10 cellular contexts compared by ENCODE assay signal in genomic region chr17:58277107-58277506, GRCh38. TPM values are rescaled to one million over a fixed set of nuclear protein-coding genes. Genes with fewer than 3 reads are reported as not detected.
DNase-seq lines count a peak whose midpoint lies in the region; ATAC-seq, FAIRE-seq and TF ChIP-seq lines count a peak whose summit lies in the region.
"Had no signal": no experiment of that assay in that cellular context is flagged by ENCODE, and none has a peak within 500 bp of the region (broad histone marks: within the 10 kb centered on the region; RNA-seq: fewer than 3 reads in every experiment).

No MANE protein-coding gene starts in this region.

- no peaks in the 10 kb centered on the region for H3K79me2 ChIP-seq in SK-N-SH (ENCODE audit: insufficient read depth)
- H3K79me2 ChIP-seq in Karpas-422 (ENCODE audit: low read length) = no peaks in the 10 kb centered on the region
- H3K79me2 ChIP-seq in osteoblast (ENCODE audit: insufficient read depth, low read length) = no peaks in the 10 kb centered on the region

- H3K4me2 ChIP-seq in SK-N-SH = no peak overlapping the region
- H3K4me2 ChIP-seq in Karpas-422 (ENCODE audit: low read depth, low read length, poor library complexity, severe bottlenecking) = no peak overlapping the region
- H3K4me2 ChIP-seq in osteoblast (ENCODE audit: insufficient read depth, low read length) = no peak overlapping the region

- no peaks in the 10 kb centered on the region for H3K36me3 ChIP-seq in SK-N-SH (replicated peaks in 1 of 2; ENCODE audit: control insufficient read depth in 1 of 2, insufficient read depth in 2 of 2, low read length in 1 of 2)
- no peaks in the 10 kb centered on the region for H3K36me3 ChIP-seq in Karpas-422 (ENCODE audit: insufficient read depth, low read length)
- no peaks in the 10 kb centered on the region for H3K36me3 ChIP-seq in brain microvascular endothelial cell (replicated peaks)
- H3K36me3 ChIP-seq in osteoblast (ENCODE audit: insufficient read depth, low read length) = no peaks in the 10 kb centered on the region

- H3K9ac ChIP-seq in SK-N-SH (no peak overlapping the region), Karpas-422 (ENCODE audit: low read length) (no peak overlapping the region)

- no peak overlapping the region for H2AFZ ChIP-seq in SK-N-SH (ENCODE audit: low read depth)
- no peak overlapping the region for H2AFZ ChIP-seq in Karpas-422 (ENCODE audit: low read length)
- H2AFZ ChIP-seq in osteoblast (ENCODE audit: low read length) = no peak overlapping the region

- peak; percentile 57 for TF ChIP-seq RAD21 in SK-N-SH (IDR thresholded peaks at IDR 0.05; ENCODE audit: low read length)

- H3K9me3 ChIP-seq in SK-N-SH (no peaks in the 10 kb centered on the region), Karpas-422 (ENCODE audit: low read length) (no peaks in the 10 kb centered on the region), osteoblast (ENCODE audit: low read depth, low read length) (no peaks in the 10 kb centered on the region)

- H3K4me3 ChIP-seq in SK-N-SH (ENCODE audit: low read depth in 2 of 2, low read length in 1 of 2) = no peak overlapping the region
- no peak overlapping the region for H3K4me3 ChIP-seq in Karpas-422 (ENCODE audit: low read length)
- no peak overlapping the region for H3K4me3 ChIP-seq in brain microvascular endothelial cell (ENCODE audit: low read depth, low read length)
- no peak overlapping the region for H3K4me3 ChIP-seq in osteoblast (ENCODE audit: insufficient read depth, low read length)

- in situ Hi-C loops in brain microvascular endothelial cell (cut with HindIII; ENCODE audit: low pct_ligation_motif_present, low sequenced_read_pairs) = no loop called here

- no peak overlapping the region for H3K27ac ChIP-seq in SK-N-SH (ENCODE audit: low read depth in 2 of 2, low read length in 1 of 2)
- H3K27ac ChIP-seq in Karpas-422 (ENCODE audit: low read length) = no peak overlapping the region
- no peak overlapping the region for H3K27ac ChIP-seq in brain microvascular endothelial cell
- no peak overlapping the region for H3K27ac ChIP-seq in osteoblast (ENCODE audit: low read depth, low read length)

- no peaks in the 10 kb centered on the region for H3K9me2 ChIP-seq in SK-N-SH
- no peaks in the 10 kb centered on the region for H3K9me2 ChIP-seq in Karpas-422 (replicated peaks; ENCODE audit: insufficient read depth, low read length)

- CTCF ChIA-PET in SK-N-SH (lab: Yijun Ruan, JAX) = interaction anchor here (0.9 to 3.3 kb wide), 3 partner anchors 11 to 140 kb away, joined by 3 to 13 read pairs (median 3); partner anchors contain the start of gene RNF43

- TF ChIP-seq EP300 in SK-N-SH (IDR thresholded peaks at IDR 0.05; ENCODE audit: borderline replicate concordance in 1 of 2, low read depth in 1 of 2, low read length in 1 of 2) = no peak

- no peak for DNase-seq in SK-N-SH
- peak; percentile 78 for DNase-seq in Karpas-422
- DNase-seq in brain microvascular endothelial cell = peak; percentile 7
- peak; percentile 90 for DNase-seq in osteoblast (ENCODE audit: insufficient read length, low spot score, missing footprints)
- no peak for DNase-seq in RCC 7860 (ENCODE audit: low spot score)
- no peak for DNase-seq in globus pallidus (ENCODE audit: low spot score)
- DNase-seq: GDM1, T-helper 17 cell had no signal

- H3K27me3 ChIP-seq in SK-N-SH (ENCODE audit: insufficient read depth) (peaks cover 24% of the 10 kb centered on the region), Karpas-422 (ENCODE audit: low read length) (no peaks in the 10 kb centered on the region), brain microvascular endothelial cell (replicated peaks) (peaks cover 24% of the 10 kb centered on the region), osteoblast (ENCODE audit: insufficient read depth, low read length) (no peaks in the 10 kb centered on the region)

- WGBS in SK-N-SH (ENCODE audit: low lambda C conversion rate) = 61% methylated on average over 5 of the region's 5 CpGs

- no peaks in the 10 kb centered on the region for H3F3A ChIP-seq in SK-N-SH (replicated peaks; ENCODE audit: insufficient read depth)

- POLR2A ChIA-PET in SK-N-SH (lab: Yijun Ruan, JAX) = no interaction called here

- FAIRE-seq in RCC 7860 (lab: Jason Lieb, UNC) = no peak

- ATAC-seq in SK-N-SH treated with all-trans-retinoic acid at 6 μM for 48 hours (no peak), GM18868 (IDR thresholded peaks at IDR 0.05; ENCODE audit: unreplicated experiment) (no peak)
- ATAC-seq: T-helper 17 cell had no signal

- no peaks in the 10 kb centered on the region for H4K20me1 ChIP-seq in SK-N-SH (ENCODE audit: insufficient read depth)
- no peaks in the 10 kb centered on the region for H4K20me1 ChIP-seq in Karpas-422 (ENCODE audit: insufficient read depth, low read depth, low read length)
- H4K20me1 ChIP-seq in osteoblast (ENCODE audit: insufficient read depth, low read length) = no peaks in the 10 kb centered on the region

- TF ChIP-seq CTCF in SK-N-SH (IDR thresholded peaks at IDR 0.05) (peak; percentile 37), brain microvascular endothelial cell (IDR thresholded peaks at IDR 0.05; ENCODE audit: low read depth, low read length, missing control alignments) (peak; percentile 51), osteoblast (IDR thresholded peaks at IDR 0.05; ENCODE audit: extremely low read depth, low read depth, low read length) (peak; percentile 47)

- no peaks in the 10 kb centered on the region; a peak in 1 of 4 replicates for H3K4me1 ChIP-seq in SK-N-SH (ENCODE audit: control insufficient read depth in 1 of 2, insufficient read depth in 2 of 2, low read depth in 1 of 2, low read length in 1 of 2)
- no peaks in the 10 kb centered on the region for H3K4me1 ChIP-seq in Karpas-422 (ENCODE audit: low read length)
- no peaks in the 10 kb centered on the region for H3K4me1 ChIP-seq in osteoblast (ENCODE audit: insufficient read depth, low read length)

TF ChIP-seq in SK-N-SH, 30 proteins besides CTCF, POLR2A, EP300 and RAD21 (continues in another document):
- TF ChIP-seq FOXM1 (IDR thresholded peaks at IDR 0.05; ENCODE audit: low read depth) (no peak), TAF1 (IDR thresholded peaks at IDR 0.05; ENCODE audit: borderline replicate concordance, low read depth, low read length) (no peak), NFIC (IDR thresholded peaks at IDR 0.05; ENCODE audit: borderline replicate concordance) (no peak), USF1 (IDR thresholded peaks at IDR 0.05; ENCODE audit: borderline replicate concordance, low read depth) (no peak)

TF ChIP-seq in SK-N-SH treated with all-trans-retinoic acid at 6 μM for 48 hours, 23 proteins besides CTCF, POLR2A, EP300 and RAD21:
- no peak for TF ChIP-seq ISL1 (CRISPR knock-in tag; IDR thresholded peaks at IDR 0.05)
- no peak for TF ChIP-seq OSR1 (CRISPR knock-in tag; IDR thresholded peaks at IDR 0.05)
- TF ChIP-seq BACH2 (CRISPR knock-in tag; IDR thresholded peaks at IDR 0.05; ENCODE audit: borderline replicate concordance) = no peak
- TF ChIP-seq ZNF70 (CRISPR knock-in tag; IDR thresholded peaks at IDR 0.05) = no peak

RNA-seq across cellular contexts. Expression of gene MPO, which starts 3.6 kb away (rescaled TPM):
- not detected in 2 replicates for polyA plus RNA-seq in SK-N-SH (2012; rRNA removed)
- not detected in 2 replicates for polyA plus RNA-seq in SK-N-SH (2012; cell fraction: cytosol; rRNA removed)
- polyA plus RNA-seq in SK-N-SH (2012; cell fraction: nucleus; rRNA removed) = not detected in 2 replicates
- total RNA-seq in Karpas-422 (2014; rRNA removed; shearing (Covaris generic); ENCODE audit: low replicate concordance) = not detected in 2 replicates
- under 0.01 TPM in 1 of 2 replicates, not detected in the other for total RNA-seq in osteoblast

RNA-seq across cellular contexts. Expression of gene LPO, which starts 38.7 kb away (rescaled TPM):
- polyA plus RNA-seq in SK-N-SH (2012; rRNA removed) = 0.02 TPM in 1 of 2 replicates, not detected in the other
- polyA plus RNA-seq in SK-N-SH (2012; cell fraction: cytosol; rRNA removed) = 0.05 TPM in 1 of 2 replicates, not detected in the other
- not detected in 2 replicates for polyA plus RNA-seq in SK-N-SH (2012; cell fraction: nucleus; rRNA removed)
- total RNA-seq in Karpas-422 (2014; rRNA removed; shearing (Covaris generic); ENCODE audit: low replicate concordance) = 0.36 TPM in 1 of 2 replicates, not detected in the other
- total RNA-seq in osteoblast = under 0.01 TPM in 1 of 2 replicates, not detected in the other

RNA-seq across cellular contexts. Expression of gene TSPOAP1, which starts 51.5 kb away (rescaled TPM):
- polyA plus RNA-seq in SK-N-SH (2012; rRNA removed) = 0.79 and 1.9 TPM in 2 replicates
- 0.28 and 0.97 TPM in 2 replicates for polyA plus RNA-seq in SK-N-SH (2012; cell fraction: cytosol; rRNA removed)
- polyA plus RNA-seq in SK-N-SH (2012; cell fraction: nucleus; rRNA removed) = 4.8 and 8.3 TPM in 2 replicates
- 7.8 and 14.0 TPM in 2 replicates for total RNA-seq in Karpas-422 (2014; rRNA removed; shearing (Covaris generic); ENCODE audit: low replicate concordance)
- total RNA-seq in osteoblast = 3.8 and 4.3 TPM in 2 replicates

RNA-seq across cellular contexts. Expression of gene MKS1, which starts 58.1 kb away (rescaled TPM):
- polyA plus RNA-seq in SK-N-SH (2012; rRNA removed) = 28.5 and 32.8 TPM in 2 replicates
- polyA plus RNA-seq in SK-N-SH (2012; cell fraction: cytosol; rRNA removed) = 22.0 and 22.7 TPM in 2 replicates
- polyA plus RNA-seq in SK-N-SH (2012; cell fraction: nucleus; rRNA removed) = 61.0 and 72.2 TPM in 2 replicates
- total RNA-seq in Karpas-422 (2014; rRNA removed; shearing (Covaris generic); ENCODE audit: low replicate concordance) = 17.5 and 20.8 TPM in 2 replicates
- 9.7 and 11.2 TPM in 2 replicates for total RNA-seq in osteoblast

Comparison
In these comparisons a context has a peak if more than half of its experiments do, and no peak if none do; other contexts are left out.
1. DNase-seq: peak in Karpas-422 (single experiment), brain microvascular endothelial cell (single experiment) and osteoblast (single experiment); none in SK-N-SH (single experiment), RCC 7860 (single experiment) and globus pallidus (single experiment).
2. Peak in every context shown above with its lines, with median percentiles within 50 percentile points of each other: CTCF ChIP-seq.